Comparison of ENCODE assay signal across 1 cellular context in the genomic region with DNA sequence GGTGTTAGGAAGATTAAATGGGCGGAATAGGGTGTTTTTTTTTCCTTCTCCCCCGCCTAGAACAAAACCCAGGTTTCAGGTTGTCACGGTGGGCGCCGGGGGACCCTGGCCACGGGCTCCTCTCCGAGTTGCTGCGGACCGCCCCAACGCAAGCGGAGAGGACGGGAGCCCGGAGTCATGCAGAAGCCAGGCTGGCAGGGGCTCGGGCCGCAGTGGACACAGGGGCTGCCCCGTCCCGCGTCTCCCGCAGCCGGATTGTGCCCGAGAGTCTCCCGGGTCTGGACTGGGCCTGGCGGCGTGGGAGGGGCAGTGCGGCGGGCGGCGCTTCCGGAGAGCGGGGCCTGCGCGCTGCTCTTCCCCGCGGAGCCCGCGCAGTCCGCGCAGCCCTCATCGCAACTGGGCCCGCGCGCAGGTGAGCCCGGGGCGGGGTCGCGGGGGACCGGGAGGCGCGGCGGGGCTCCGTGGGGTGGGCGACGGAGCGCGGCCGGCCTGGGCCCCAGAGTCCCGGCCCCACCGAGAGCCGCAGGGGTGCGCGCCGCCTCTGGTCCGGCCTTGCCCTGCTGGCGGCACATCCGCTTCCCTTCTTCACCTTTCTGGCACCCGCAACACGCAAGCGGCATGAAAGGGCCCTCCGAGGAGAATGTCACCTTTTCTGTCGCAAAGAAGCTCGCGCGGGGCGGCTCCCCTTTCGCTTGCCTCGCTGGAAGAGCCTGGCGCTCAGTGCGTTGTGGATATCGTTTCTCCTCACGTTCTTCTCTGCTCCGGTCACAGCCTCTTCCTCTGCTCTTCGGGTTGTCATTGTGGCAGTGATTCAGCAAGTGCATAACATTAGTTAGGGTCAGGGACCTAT.
TF ChIP-seq lines count a peak whose summit lies in the region.

A gene with protein sequence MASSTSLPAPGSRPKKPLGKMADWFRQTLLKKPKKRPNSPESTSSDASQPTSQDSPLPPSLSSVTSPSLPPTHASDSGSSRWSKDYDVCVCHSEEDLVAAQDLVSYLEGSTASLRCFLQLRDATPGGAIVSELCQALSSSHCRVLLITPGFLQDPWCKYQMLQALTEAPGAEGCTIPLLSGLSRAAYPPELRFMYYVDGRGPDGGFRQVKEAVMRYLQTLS (plus strand): TSS at position 352 of the 850 bp plus-strand sequence. CDS start 7,802 bp downstream, outside the sequence.

TF ChIP-seq in HepG2, 621 proteins besides CTCF, POLR2A, EP300 and RAD21 (continued from another document and continues in another):
- TF ChIP-seq, protein P1, sequence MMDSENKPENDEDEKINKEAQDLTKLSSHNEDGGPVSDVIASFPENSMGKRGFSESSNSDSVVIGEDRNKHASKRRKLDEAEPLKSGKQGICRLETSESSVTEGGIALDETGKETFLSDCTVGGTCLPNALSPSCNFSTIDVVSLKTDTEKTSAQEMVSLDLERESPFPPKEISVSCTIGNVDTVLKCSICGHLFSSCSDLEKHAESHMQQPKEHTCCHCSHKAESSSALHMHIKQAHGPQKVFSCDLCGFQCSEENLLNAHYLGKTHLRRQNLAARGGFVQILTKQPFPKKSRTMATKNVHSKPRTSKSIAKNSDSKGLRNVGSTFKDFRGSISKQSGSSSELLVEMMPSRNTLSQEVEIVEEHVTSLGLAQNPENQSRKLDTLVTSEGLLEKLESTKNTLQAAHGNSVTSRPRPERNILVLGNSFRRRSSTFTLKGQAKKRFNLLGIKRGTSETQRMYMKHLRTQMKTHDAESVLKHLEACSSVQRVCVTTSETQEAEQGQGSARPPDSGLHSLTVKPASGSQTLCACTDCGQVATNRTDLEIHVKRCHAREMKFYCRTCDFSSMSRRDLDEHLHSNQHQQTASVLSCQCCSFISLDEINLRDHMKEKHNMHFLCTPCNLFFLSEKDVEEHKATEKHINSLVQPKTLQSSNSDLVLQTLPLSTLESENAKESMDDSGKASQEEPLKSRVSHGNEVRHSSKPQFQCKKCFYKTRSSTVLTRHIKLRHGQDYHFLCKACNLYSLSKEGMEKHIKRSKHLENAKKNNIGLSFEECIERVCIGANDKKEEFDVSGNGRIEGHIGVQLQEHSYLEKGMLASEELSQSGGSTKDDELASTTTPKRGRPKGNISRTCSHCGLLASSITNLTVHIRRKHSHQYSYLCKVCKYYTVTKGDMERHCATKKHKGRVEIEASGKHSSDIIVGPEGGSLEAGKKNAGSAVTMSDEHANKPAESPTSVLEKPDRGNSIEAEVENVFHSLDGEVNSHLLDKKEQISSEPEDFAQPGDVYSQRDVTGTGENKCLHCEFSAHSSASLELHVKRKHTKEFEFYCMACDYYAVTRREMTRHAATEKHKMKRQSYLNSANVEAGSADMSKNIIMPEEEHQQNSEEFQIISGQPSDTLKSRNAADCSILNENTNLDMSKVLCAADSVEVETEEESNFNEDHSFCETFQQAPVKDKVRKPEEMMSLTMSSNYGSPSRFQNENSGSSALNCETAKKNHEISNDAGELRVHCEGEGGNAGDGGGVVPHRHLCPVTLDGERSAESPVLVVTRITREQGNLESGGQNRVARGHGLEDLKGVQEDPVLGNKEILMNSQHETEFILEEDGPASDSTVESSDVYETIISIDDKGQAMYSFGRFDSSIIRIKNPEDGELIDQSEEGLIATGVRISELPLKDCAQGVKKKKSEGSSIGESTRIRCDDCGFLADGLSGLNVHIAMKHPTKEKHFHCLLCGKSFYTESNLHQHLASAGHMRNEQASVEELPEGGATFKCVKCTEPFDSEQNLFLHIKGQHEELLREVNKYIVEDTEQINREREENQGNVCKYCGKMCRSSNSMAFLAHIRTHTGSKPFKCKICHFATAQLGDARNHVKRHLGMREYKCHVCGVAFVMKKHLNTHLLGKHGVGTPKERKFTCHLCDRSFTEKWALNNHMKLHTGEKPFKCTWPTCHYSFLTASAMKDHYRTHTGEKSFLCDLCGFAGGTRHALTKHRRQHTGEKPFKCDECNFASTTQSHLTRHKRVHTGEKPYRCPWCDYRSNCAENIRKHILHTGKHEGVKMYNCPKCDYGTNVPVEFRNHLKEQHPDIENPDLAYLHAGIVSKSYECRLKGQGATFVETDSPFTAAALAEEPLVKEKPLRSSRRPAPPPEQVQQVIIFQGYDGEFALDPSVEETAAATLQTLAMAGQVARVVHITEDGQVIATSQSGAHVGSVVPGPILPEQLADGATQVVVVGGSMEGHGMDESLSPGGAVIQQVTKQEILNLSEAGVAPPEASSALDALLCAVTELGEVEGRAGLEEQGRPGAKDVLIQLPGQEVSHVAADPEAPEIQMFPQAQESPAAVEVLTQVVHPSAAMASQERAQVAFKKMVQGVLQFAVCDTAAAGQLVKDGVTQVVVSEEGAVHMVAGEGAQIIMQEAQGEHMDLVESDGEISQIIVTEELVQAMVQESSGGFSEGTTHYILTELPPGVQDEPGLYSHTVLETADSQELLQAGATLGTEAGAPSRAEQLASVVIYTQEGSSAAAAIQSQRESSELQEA (CRISPR knock-in tag; IDR thresholded peaks at IDR 0.05; ENCODE audit: not compliant biosample characterization): peak; percentile 19
- TF ChIP-seq KMT2A (CRISPR knock-in tag; IDR thresholded peaks at IDR 0.05) (peak; percentile 70; the same call in 1 of the 2 replicates), ETV6 (CRISPR knock-in tag; conservative IDR thresholded peaks at IDR 0.05) (no peak), ARNTL (CRISPR knock-in tag; IDR thresholded peaks at IDR 0.05) (no peak), ZNF891 (CRISPR knock-in tag; IDR thresholded peaks at IDR 0.05) (peak; percentile 24; the same call in 1 of the 2 replicates), ZNF749 (CRISPR knock-in tag; IDR thresholded peaks at IDR 0.05; ENCODE audit: borderline replicate concordance) (peak; percentile 23; the same call in 1 of the 2 replicates), NFE2L2 (IDR thresholded peaks at IDR 0.05; ENCODE audit: low read length) (no peak), SMC3 (IDR thresholded peaks at IDR 0.05; ENCODE audit: low read length) (no peak), ATF7-NPFF (CRISPR knock-in tag; IDR thresholded peaks at IDR 0.05; ENCODE audit: low read depth) (peak; percentile 89), ZNF556 (CRISPR knock-in tag; IDR thresholded peaks at IDR 0.05; ENCODE audit: borderline replicate concordance) (0 out of 2 replicates have a peak, but pooled peaks have one; percentile 42), ZNF720 (CRISPR knock-in tag; IDR thresholded peaks at IDR 0.05) (no peak), ZNF329 (CRISPR knock-in tag; IDR thresholded peaks at IDR 0.05; ENCODE audit: low read depth) (peak; percentile 79), SIN3A (IDR thresholded peaks at IDR 0.05; ENCODE audit: borderline replicate concordance, low read depth, low read length) (peak; percentile 64; the same call in 1 of the 2 replicates), ZNF12 (CRISPR knock-in tag; IDR thresholded peaks at IDR 0.05) (no peak), CCDC6 (CRISPR knock-in tag; IDR thresholded peaks at IDR 0.05) (0 out of 2 replicates have a peak, but pooled peaks have one; percentile 10), PRPF4 (IDR thresholded peaks at IDR 0.05; ENCODE audit: low read depth, low read length, poor library complexity, severe bottlenecking) (no peak), AKAP8 (CRISPR knock-in tag; IDR thresholded peaks at IDR 0.05) (no peak; the same call in 1 of the 2 replicates), ZSCAN9 (CRISPR knock-in tag; IDR thresholded peaks at IDR 0.05; ENCODE audit: borderline replicate concordance) (no peak), SP5 (CRISPR knock-in tag; IDR thresholded peaks at IDR 0.05; ENCODE audit: borderline replicate concordance, low read depth) (peak; percentile 50), NR2C2 (CRISPR knock-in tag; IDR thresholded peaks at IDR 0.05; ENCODE audit: borderline replicate concordance) (no peak; the same call in 1 of the 2 replicates), ZNF160 (CRISPR knock-in tag; IDR thresholded peaks at IDR 0.05) (peak; percentile 84; the same call in 1 of the 2 replicates), PRMT3 (CRISPR knock-in tag; IDR thresholded peaks at IDR 0.05; ENCODE audit: borderline replicate concordance, low read depth) (no peak), NR2F1 (CRISPR knock-in tag; IDR thresholded peaks at IDR 0.05) (no peak), YEATS4 (CRISPR knock-in tag; IDR thresholded peaks at IDR 0.05; ENCODE audit: borderline replicate concordance) (peak; percentile 84)
- TF ChIP-seq, protein P2, sequence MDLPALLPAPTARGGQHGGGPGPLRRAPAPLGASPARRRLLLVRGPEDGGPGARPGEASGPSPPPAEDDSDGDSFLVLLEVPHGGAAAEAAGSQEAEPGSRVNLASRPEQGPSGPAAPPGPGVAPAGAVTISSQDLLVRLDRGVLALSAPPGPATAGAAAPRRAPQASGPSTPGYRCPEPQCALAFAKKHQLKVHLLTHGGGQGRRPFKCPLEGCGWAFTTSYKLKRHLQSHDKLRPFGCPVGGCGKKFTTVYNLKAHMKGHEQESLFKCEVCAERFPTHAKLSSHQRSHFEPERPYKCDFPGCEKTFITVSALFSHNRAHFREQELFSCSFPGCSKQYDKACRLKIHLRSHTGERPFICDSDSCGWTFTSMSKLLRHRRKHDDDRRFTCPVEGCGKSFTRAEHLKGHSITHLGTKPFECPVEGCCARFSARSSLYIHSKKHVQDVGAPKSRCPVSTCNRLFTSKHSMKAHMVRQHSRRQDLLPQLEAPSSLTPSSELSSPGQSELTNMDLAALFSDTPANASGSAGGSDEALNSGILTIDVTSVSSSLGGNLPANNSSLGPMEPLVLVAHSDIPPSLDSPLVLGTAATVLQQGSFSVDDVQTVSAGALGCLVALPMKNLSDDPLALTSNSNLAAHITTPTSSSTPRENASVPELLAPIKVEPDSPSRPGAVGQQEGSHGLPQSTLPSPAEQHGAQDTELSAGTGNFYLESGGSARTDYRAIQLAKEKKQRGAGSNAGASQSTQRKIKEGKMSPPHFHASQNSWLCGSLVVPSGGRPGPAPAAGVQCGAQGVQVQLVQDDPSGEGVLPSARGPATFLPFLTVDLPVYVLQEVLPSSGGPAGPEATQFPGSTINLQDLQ (CRISPR knock-in tag; IDR thresholded peaks at IDR 0.05): peak; percentile 84
- TF ChIP-seq, protein P3, sequence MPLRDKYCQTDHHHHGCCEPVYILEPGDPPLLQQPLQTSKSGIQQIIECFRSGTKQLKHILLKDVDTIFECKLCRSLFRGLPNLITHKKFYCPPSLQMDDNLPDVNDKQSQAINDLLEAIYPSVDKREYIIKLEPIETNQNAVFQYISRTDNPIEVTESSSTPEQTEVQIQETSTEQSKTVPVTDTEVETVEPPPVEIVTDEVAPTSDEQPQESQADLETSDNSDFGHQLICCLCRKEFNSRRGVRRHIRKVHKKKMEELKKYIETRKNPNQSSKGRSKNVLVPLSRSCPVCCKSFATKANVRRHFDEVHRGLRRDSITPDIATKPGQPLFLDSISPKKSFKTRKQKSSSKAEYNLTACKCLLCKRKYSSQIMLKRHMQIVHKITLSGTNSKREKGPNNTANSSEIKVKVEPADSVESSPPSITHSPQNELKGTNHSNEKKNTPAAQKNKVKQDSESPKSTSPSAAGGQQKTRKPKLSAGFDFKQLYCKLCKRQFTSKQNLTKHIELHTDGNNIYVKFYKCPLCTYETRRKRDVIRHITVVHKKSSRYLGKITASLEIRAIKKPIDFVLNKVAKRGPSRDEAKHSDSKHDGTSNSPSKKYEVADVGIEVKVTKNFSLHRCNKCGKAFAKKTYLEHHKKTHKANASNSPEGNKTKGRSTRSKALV (CRISPR knock-in tag; IDR thresholded peaks at IDR 0.05): peak; percentile 29; the same call in 1 of the 2 replicates
- TF ChIP-seq, protein P4, sequence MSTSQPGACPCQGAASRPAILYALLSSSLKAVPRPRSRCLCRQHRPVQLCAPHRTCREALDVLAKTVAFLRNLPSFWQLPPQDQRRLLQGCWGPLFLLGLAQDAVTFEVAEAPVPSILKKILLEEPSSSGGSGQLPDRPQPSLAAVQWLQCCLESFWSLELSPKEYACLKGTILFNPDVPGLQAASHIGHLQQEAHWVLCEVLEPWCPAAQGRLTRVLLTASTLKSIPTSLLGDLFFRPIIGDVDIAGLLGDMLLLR (CRISPR knock-in tag; IDR thresholded peaks at IDR 0.05): 0 out of 2 replicates have a peak, but pooled peaks have one; percentile 36
- TF ChIP-seq, protein P5, sequence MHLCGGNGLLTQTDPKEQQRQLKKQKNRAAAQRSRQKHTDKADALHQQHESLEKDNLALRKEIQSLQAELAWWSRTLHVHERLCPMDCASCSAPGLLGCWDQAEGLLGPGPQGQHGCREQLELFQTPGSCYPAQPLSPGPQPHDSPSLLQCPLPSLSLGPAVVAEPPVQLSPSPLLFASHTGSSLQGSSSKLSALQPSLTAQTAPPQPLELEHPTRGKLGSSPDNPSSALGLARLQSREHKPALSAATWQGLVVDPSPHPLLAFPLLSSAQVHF (CRISPR knock-in tag; IDR thresholded peaks at IDR 0.05): 0 out of 2 replicates have a peak, but pooled peaks have one; percentile 63
